6 cellular contexts compared by ENCODE assay signal in the genomic region with DNA sequence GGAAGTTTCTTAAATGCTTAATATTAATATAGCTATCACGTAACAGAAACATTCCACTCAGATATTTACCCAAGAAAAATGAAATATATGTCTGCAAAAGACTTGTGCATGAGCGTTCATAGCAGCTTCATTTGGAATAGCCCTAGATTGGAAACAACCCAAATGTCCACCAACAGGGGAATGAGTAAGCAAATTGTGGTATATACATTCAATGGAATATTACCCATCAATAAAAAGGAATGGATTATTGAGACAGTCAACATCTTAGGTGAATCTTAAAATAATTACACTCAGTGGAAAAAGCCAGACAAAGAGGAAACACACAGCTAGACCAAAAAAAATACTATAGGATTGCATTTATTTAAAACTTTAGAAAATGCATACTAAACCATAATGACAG.
"Had no signal": no experiment of that assay in that cellular context is flagged by ENCODE, and none has a peak within 500 bp of the region (broad histone marks: within the 10 kb centered on the region; RNA-seq: fewer than 3 reads in every experiment).

No MANE protein-coding gene starts in this region.

- DNase-seq: GDM1, GF-D8 had no signal

- H3K4me3 ChIP-seq: GM12878 had no signal

- FAIRE-seq: GM12878, GM12891, GM12892, GM19239 had no signal

- ATAC-seq: GM12878 had no signal
